Comparison of ENCODE assay signal across 19 cellular contexts in the genomic region with DNA sequence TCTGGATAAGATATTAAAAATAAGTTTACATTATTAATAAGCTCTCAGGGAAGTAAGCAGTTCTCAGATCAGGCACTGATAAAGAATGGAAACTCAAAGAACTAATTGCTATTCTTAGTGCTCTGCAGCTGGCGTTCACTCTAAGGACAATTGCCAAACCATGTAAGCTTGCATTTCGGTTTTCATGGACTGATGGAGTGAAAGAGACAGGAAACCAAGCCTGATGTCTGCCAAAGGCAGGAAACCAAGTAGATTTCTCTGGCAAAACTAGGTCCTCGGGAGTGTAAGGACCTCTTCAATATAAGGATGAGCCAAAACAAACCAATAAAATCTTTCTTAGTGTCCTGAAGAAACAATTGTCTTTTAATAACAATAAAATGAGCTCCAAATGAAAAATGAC.
DNase-seq lines count a peak whose midpoint lies in the region; ATAC-seq, FAIRE-seq and TF ChIP-seq lines count a peak whose summit lies in the region.
"Had no signal": no experiment of that assay in that cellular context is flagged by ENCODE, and none has a peak within 500 bp of the region (broad histone marks: within the 10 kb centered on the region; RNA-seq: fewer than 3 reads in every experiment).

No MANE protein-coding gene starts in this region.

- H3K4me1 ChIP-seq in left ventricle myocardium inferior (no peaks in the 10 kb centered on the region), astrocyte (ENCODE audit: insufficient read depth, low read length) (no peaks in the 10 kb centered on the region), gastrocnemius medialis (peaks cover 0 to 4% of the 10 kb centered on the region in 2 donors)

- H3K4me3 Mint-ChIP-seq in astrocyte (ENCODE audit: unreplicated experiment): no peak overlapping the region
- H3K4me3 Mint-ChIP-seq in activated naive CD8-positive, alpha-beta T cell treated with anti-CD3 and anti-CD28 coated beads, Interleukin-2, amount 50 U/mL, for 24 hours: no peak overlapping the region
- H3K4me3 Mint-ChIP-seq: HFFc6 had no signal

- FAIRE-seq in astrocyte (lab: Jason Lieb, UNC): no peak
- FAIRE-seq: A204.1 had no signal

- H4K20me1 ChIP-seq in astrocyte (ENCODE audit: insufficient read depth, low read length): no peaks in the 10 kb centered on the region

- H3K9me3 ChIP-seq in left ventricle myocardium inferior (replicated peaks): no peaks in the 10 kb centered on the region
- no peaks in the 10 kb centered on the region for H3K9me3 ChIP-seq in astrocyte (ENCODE audit: insufficient read depth, low read depth, low read length)
- H3K9me3 ChIP-seq in gastrocnemius medialis: no peaks in the 10 kb centered on the region

- no peak overlapping the region for H3K9ac ChIP-seq in astrocyte (ENCODE audit: low read length)

- intact Hi-C loops in left ventricle myocardium superior (cut with micrococcal nuclease) (no loop called here), left ventricle myocardium inferior (cut with micrococcal nuclease) (no loop called here), gastrocnemius medialis (cut with DNase I; ENCODE audit: low total_unique reads) (no loop called here)

- no peak overlapping the region for H2AFZ ChIP-seq in astrocyte (ENCODE audit: low read depth, low read length)

- H3K27me3 ChIP-seq in left ventricle myocardium inferior (ENCODE audit: low read depth) (no peaks in the 10 kb centered on the region), astrocyte (ENCODE audit: insufficient read depth, low read length) (no peaks in the 10 kb centered on the region), gastrocnemius medialis (no peaks in the 10 kb centered on the region)

- H3K27me3 Mint-ChIP-seq in astrocyte (ENCODE audit: low read depth, unreplicated experiment): no peaks in the 10 kb centered on the region
- H3K27me3 Mint-ChIP-seq in activated naive CD8-positive, alpha-beta T cell treated with anti-CD3 and anti-CD28 coated beads, Interleukin-2, amount 50 U/mL, for 24 hours: no peaks in the 10 kb centered on the region

- H3K27ac Mint-ChIP-seq in astrocyte (ENCODE audit: unreplicated experiment): no peak overlapping the region
- H3K27ac Mint-ChIP-seq in activated naive CD8-positive, alpha-beta T cell treated with anti-CD3 and anti-CD28 coated beads, Interleukin-2, amount 50 U/mL, for 24 hours: no peak overlapping the region
- H3K27ac Mint-ChIP-seq: HFFc6 had no signal

- no peak overlapping the region for H3K4me2 ChIP-seq in astrocyte (ENCODE audit: low read length)

- H3K9me3 Mint-ChIP-seq in astrocyte (ENCODE audit: unreplicated experiment): no peaks in the 10 kb centered on the region
- peaks cover 2% of the 10 kb centered on the region for H3K9me3 Mint-ChIP-seq in activated naive CD8-positive, alpha-beta T cell treated with anti-CD3 and anti-CD28 coated beads, Interleukin-2, amount 50 U/mL, for 24 hours

- no peak for TF ChIP-seq CTCF in left ventricle myocardium inferior (IDR thresholded peaks at IDR 0.05; ENCODE audit: borderline replicate concordance)
- TF ChIP-seq CTCF in astrocyte (IDR thresholded peaks at IDR 0.05; ENCODE audit: insufficient read depth, low read depth, low read length): no peak
- TF ChIP-seq CTCF in gastrocnemius medialis (IDR thresholded peaks at IDR 0.05 in 4 of 5, conservative IDR thresholded peaks at IDR 0.05 in 1 of 5): no peak

- in situ Hi-C loops in gastrocnemius medialis (cut with MboI; ENCODE audit: low sequenced_read_pairs in 4 of 4): no loop called here

- H3K36me3 Mint-ChIP-seq in astrocyte (ENCODE audit: low read depth, unreplicated experiment): no peaks in the 10 kb centered on the region
- no peaks in the 10 kb centered on the region for H3K36me3 Mint-ChIP-seq in activated naive CD8-positive, alpha-beta T cell treated with anti-CD3 and anti-CD28 coated beads, Interleukin-2, amount 50 U/mL, for 24 hours (ENCODE audit: low read depth)

- H3K79me2 ChIP-seq in astrocyte (ENCODE audit: insufficient read depth, low read length): no peaks in the 10 kb centered on the region

- no peak overlapping the region for H3K4me3 ChIP-seq in left ventricle myocardium inferior
- H3K4me3 ChIP-seq in astrocyte (ENCODE audit: insufficient read depth, low read depth, low read length): no peak overlapping the region
- no peak overlapping the region for H3K4me3 ChIP-seq in gastrocnemius medialis

- H3K27ac ChIP-seq in left ventricle myocardium inferior (replicated peaks) (no peak overlapping the region), astrocyte (ENCODE audit: low read depth, low read length) (no peak overlapping the region), gastrocnemius medialis (no peak overlapping the region)
- H3K27ac ChIP-seq: C4-2B had no signal

- no peak for TF ChIP-seq POLR2A in gastrocnemius medialis (IDR thresholded peaks at IDR 0.05)

- H3K36me3 ChIP-seq in left ventricle myocardium inferior: no peaks in the 10 kb centered on the region
- H3K36me3 ChIP-seq in astrocyte (ENCODE audit: insufficient read depth, low read length): no peaks in the 10 kb centered on the region
- no peaks in the 10 kb centered on the region for H3K36me3 ChIP-seq in gastrocnemius medialis

- ATAC-seq in left ventricle myocardium superior: peak; percentile 26
- no peak for ATAC-seq in gastrocnemius medialis
- ATAC-seq in activated naive CD8-positive, alpha-beta T cell treated with anti-CD3 and anti-CD28 coated beads, Interleukin-2, amount 50 U/mL, for 24 hours: no peak
- ATAC-seq: Panc1 had no signal

- DNase-seq in left ventricle myocardium superior (no peak), left ventricle myocardium inferior (no peak), astrocyte (ENCODE audit: low read depth) (peak; percentile 28), inferior parietal cortex (ENCODE audit: extremely low spot score) (peak; percentile 53), gastrocnemius medialis (no peak), Kasumi-1 (lab: John Stamatoyannopoulos, UW) (no peak)
- DNase-seq in activated CD4-positive, CD25-positive, alpha-beta regulatory T cell (lab: John Stamatoyannopoulos, UW): no peak
- no peak for DNase-seq in activated naive CD8-positive, alpha-beta T cell treated with anti-CD3 and anti-CD28 coated beads, Interleukin-2, amount 50 U/mL, for 24 hours
- DNase-seq: COR-L47, EL, HFFc6, KBM-7, NCI-H1048, NCI-H2029, NCI-H510A, NCI-H774 had no signal

- H3K4me1 Mint-ChIP-seq in astrocyte (ENCODE audit: low read depth, unreplicated experiment): no peaks in the 10 kb centered on the region
- no peaks in the 10 kb centered on the region for H3K4me1 Mint-ChIP-seq in activated naive CD8-positive, alpha-beta T cell treated with anti-CD3 and anti-CD28 coated beads, Interleukin-2, amount 50 U/mL, for 24 hours

Comparison
In these comparisons a context has a peak if more than half of its experiments do, and no peak if none do; other contexts are left out.
1. DNase-seq: peak in astrocyte (single experiment) and inferior parietal cortex (single experiment); none in left ventricle myocardium superior (single experiment), left ventricle myocardium inferior (single experiment), gastrocnemius medialis (0 of 2), Kasumi-1 (0 of 2), activated CD4-positive, CD25-positive, alpha-beta regulatory T cell (0 of 4) and activated naive CD8-positive, alpha-beta T cell treated with anti-CD3 and anti-CD28 coated beads, Interleukin-2, amount 50 U/mL, for 24 hours (single experiment).